Comparison of ENCODE assay signal across 8 cellular contexts in the genomic region with DNA sequence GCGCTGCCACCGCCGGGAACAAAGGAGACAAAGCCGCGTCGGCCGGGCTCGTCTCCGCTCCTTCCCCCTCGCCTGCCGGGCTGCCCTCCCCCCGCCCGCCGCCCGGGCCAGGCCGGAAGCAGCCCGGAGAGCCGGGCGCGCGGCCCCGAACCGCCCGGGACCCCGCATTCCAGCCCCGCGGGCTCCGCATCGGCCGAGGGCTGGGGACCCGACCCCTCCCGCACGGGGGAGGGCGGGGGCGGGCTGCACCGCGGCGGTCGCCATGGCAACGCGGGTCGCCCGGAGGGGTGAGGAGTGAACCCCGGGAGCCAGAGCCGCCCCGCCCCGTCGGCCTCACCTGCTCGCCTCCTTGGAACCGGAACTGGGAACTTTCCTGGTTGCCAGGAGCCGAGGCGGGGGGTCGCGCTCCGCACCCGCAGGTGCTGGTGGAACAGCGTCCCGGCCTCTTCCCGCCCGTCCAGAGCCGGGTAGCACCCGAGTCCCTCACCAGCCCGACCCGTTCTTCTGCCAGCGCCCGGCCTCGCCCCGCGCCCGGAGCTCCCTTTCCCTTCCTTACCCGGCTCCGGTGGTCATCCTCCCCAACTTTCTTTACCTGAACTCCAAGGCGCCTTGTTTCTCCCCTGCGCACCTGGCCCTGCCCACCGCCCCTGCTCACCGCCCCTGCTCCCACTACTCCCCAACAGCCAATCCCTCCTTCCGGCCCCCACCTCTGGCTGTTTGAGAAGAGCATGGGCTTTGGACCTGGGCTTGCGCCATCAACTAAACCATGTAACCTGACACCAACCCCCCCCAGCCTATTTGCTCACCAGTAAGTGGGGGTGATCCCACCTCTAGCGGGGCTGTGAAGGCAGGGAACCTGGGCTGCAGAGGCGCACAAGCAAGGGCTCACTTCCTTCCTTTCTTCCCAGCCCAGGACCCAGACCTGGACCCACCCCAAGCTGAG. TPM values are rescaled to one million over a fixed set of nuclear protein-coding genes. Genes with fewer than 3 reads are reported as not detected.
DNase-seq lines count a peak whose midpoint lies in the region; ATAC-seq and TF ChIP-seq lines count a peak whose summit lies in the region.

A gene with protein sequence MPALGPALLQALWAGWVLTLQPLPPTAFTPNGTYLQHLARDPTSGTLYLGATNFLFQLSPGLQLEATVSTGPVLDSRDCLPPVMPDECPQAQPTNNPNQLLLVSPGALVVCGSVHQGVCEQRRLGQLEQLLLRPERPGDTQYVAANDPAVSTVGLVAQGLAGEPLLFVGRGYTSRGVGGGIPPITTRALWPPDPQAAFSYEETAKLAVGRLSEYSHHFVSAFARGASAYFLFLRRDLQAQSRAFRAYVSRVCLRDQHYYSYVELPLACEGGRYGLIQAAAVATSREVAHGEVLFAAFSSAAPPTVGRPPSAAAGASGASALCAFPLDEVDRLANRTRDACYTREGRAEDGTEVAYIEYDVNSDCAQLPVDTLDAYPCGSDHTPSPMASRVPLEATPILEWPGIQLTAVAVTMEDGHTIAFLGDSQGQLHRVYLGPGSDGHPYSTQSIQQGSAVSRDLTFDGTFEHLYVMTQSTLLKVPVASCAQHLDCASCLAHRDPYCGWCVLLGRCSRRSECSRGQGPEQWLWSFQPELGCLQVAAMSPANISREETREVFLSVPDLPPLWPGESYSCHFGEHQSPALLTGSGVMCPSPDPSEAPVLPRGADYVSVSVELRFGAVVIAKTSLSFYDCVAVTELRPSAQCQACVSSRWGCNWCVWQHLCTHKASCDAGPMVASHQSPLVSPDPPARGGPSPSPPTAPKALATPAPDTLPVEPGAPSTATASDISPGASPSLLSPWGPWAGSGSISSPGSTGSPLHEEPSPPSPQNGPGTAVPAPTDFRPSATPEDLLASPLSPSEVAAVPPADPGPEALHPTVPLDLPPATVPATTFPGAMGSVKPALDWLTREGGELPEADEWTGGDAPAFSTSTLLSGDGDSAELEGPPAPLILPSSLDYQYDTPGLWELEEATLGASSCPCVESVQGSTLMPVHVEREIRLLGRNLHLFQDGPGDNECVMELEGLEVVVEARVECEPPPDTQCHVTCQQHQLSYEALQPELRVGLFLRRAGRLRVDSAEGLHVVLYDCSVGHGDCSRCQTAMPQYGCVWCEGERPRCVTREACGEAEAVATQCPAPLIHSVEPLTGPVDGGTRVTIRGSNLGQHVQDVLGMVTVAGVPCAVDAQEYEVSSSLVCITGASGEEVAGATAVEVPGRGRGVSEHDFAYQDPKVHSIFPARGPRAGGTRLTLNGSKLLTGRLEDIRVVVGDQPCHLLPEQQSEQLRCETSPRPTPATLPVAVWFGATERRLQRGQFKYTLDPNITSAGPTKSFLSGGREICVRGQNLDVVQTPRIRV (N-terminal part only) (minus strand): TSS at position 671 of the 943 bp plus-strand sequence. CDS start 5,475 bp downstream, outside the sequence.

- peak within 1 kb of the TSS; percentile 58 to 70 for H3K4me3 ChIP-seq in HCT116 (replicated peaks in 1 of 2; ENCODE audit: low read depth in 1 of 2, low read length in 2 of 2)

- H3K27ac ChIP-seq in C4-2B (peak within 1 kb of the TSS; percentile 88), HCT116 (ENCODE audit: low read depth, low read length) (peak within 1 kb of the TSS; percentile 81)

- BruUV-seq in HCT116 (replicated peaks; lab: Mats Ljungman, UMichigan), result no TSS peak

- peak within 1 kb of the TSS; percentile 77 for H3K9ac ChIP-seq in HCT116 (ENCODE audit: low read length)

- H3K4me1 ChIP-seq in HCT116 (ENCODE audit: control insufficient read depth in 1 of 2, insufficient read depth in 2 of 2, low read length in 2 of 2), result peaks cover 46 to 62% of the 10 kb centered on the region in 2 experiments

- peaks cover 5% of the 10 kb centered on the region; the same call in 1 of the 2 replicates for H3K79me2 ChIP-seq in HCT116 (ENCODE audit: insufficient read depth, low read length)

- H3K9me2 ChIP-seq in HCT116 (ENCODE audit: insufficient read depth), result no peaks in the 10 kb centered on the region

- intact Hi-C loops in HCT116 (cut with micrococcal nuclease), result no loop called here

- no peaks in the 10 kb centered on the region for H3K9me3 ChIP-seq in HCT116 (ENCODE audit: control insufficient read depth in 1 of 2, insufficient read depth in 1 of 2, low read depth in 1 of 2, low read length in 2 of 2)

- ATAC-seq in HCT116, result peak; percentile 58
- ATAC-seq in GM19328 (IDR thresholded peaks at IDR 0.05; ENCODE audit: unreplicated experiment), result no peak

- H3K4me2 ChIP-seq in HCT116 (ENCODE audit: low read length), result peak within 1 kb of the TSS; percentile 91

- DNase-seq in HCT116 (ENCODE audit: low read depth, low spot score), result no peak
- peak; percentile 64 for DNase-seq in NCI-H526 treated with DMSO at 0.1 percent for 48 hours (lab: John Stamatoyannopoulos, UW)
- DNase-seq in activated T-cell treated with anti-CD3 and anti-CD28 coated beads for 24 hours (ENCODE audit: low read depth), result peak; percentile 39
- peak; percentile 65 for DNase-seq in epidermal melanocyte (ENCODE audit: insufficient read length, low spot score)
- no peak for DNase-seq in mesenteric fat pad (ENCODE audit: low spot score)
- DNase-seq in stimulated activated CD8-positive, alpha-beta memory T cell treated with anti-CD3 and anti-CD28 coated beads, Interleukin-15, amount 100 ng/mL, for 48 hours (ENCODE audit: low read depth in 2 of 2), result peak; percentile 29 to 47

- TF ChIP-seq RAD21 in HCT116 (IDR thresholded peaks at IDR 0.05; ENCODE audit: low read depth), result no peak

- RAD21 ChIA-PET in HCT116 (lab: Charles Lee; ENCODE audit: low non-redundant PET in 1 of 2, low total read pairs in 2 of 2, uncharacterized antibody in 2 of 2, unreplicated experiment in 2 of 2), result no interaction called here

- H4K20me1 ChIP-seq in HCT116 (ENCODE audit: insufficient read depth), result no peaks in the 10 kb centered on the region

- POLR2A ChIA-PET in HCT116 (lab: Charles Lee), result interaction anchor here (1.8 kb wide), 1 partner anchor 10 kb away, joined by 5 read pairs; a partner anchor contains a TSS

- TF ChIP-seq CTCF in C4-2B (conservative IDR thresholded peaks at IDR 0.05) (no peak), HCT116 (IDR thresholded peaks at IDR 0.05 in 2 of 3, conservative IDR thresholded peaks at IDR 0.05 in 1 of 3; ENCODE audit: borderline replicate concordance in 1 of 3, insufficient read depth in 1 of 3, low read depth in 2 of 3, low read length in 2 of 3) (no peak)

- peak within 1 kb of the TSS; percentile 85 for H2AFZ ChIP-seq in HCT116 (ENCODE audit: low read depth, low read length, poor library complexity, severe bottlenecking)

- peaks cover 0 to 17% of the 10 kb centered on the region in 2 experiments; a peak in 1 of 4 replicates for H3K36me3 ChIP-seq in HCT116 (ENCODE audit: control insufficient read depth in 1 of 2, insufficient read depth in 2 of 2, low read length in 2 of 2)

- CTCF ChIA-PET in HCT116 (lab: Charles Lee), result interaction anchor here (2.7 to 3.3 kb wide), 2 partner anchors 10 to 29 kb away, joined by 8 to 15 read pairs; a partner anchor contains a TSS

- no peaks in the 10 kb centered on the region for H3K27me3 ChIP-seq in HCT116 (ENCODE audit: insufficient read depth, low read length)

- no peak for TF ChIP-seq POLR2A in HCT116 (IDR thresholded peaks at IDR 0.05; ENCODE audit: borderline replicate concordance, extremely low read depth, insufficient read depth, insufficient read length)

TF ChIP-seq in HCT116, 20 proteins besides CTCF, POLR2A, EP300 and RAD21:
- no peak for TF ChIP-seq CBX3 (IDR thresholded peaks at IDR 0.05; ENCODE audit: low read depth)
- no peak for TF ChIP-seq ZNF274 (IDR thresholded peaks at IDR 0.05; ENCODE audit: low read depth, low read length)
- no peak for TF ChIP-seq SP1 (IDR thresholded peaks at IDR 0.05; ENCODE audit: low read depth)
- no peak for TF ChIP-seq CEBPB (IDR thresholded peaks at IDR 0.05; ENCODE audit: low read depth)
- no peak for TF ChIP-seq EGR1 (IDR thresholded peaks at IDR 0.05; ENCODE audit: low read depth)
- peak; percentile 24; the same call in 1 of the 2 replicates for TF ChIP-seq POLR2AphosphoS5 (IDR thresholded peaks at IDR 0.05; ENCODE audit: low read depth, low read length)
- no peak for TF ChIP-seq SIN3A (IDR thresholded peaks at IDR 0.05; ENCODE audit: low read depth)
- peak; percentile 64 for TF ChIP-seq TCF7L2 (IDR thresholded peaks at IDR 0.05; ENCODE audit: borderline replicate concordance, extremely low read depth, insufficient read depth, insufficient read length)
- TF ChIP-seq, protein P1, sequence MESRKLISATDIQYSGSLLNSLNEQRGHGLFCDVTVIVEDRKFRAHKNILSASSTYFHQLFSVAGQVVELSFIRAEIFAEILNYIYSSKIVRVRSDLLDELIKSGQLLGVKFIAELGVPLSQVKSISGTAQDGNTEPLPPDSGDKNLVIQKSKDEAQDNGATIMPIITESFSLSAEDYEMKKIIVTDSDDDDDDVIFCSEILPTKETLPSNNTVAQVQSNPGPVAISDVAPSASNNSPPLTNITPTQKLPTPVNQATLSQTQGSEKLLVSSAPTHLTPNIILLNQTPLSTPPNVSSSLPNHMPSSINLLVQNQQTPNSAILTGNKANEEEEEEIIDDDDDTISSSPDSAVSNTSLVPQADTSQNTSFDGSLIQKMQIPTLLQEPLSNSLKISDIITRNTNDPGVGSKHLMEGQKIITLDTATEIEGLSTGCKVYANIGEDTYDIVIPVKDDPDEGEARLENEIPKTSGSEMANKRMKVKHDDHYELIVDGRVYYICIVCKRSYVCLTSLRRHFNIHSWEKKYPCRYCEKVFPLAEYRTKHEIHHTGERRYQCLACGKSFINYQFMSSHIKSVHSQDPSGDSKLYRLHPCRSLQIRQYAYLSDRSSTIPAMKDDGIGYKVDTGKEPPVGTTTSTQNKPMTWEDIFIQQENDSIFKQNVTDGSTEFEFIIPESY (IDR thresholded peaks at IDR 0.05; ENCODE audit: extremely low read depth, insufficient replicate concordance, low read length), result no peak
- no peak for TF ChIP-seq EZH2phosphoT487 (IDR thresholded peaks at IDR 0.05; ENCODE audit: borderline replicate concordance)
- TF ChIP-seq ZFX (IDR thresholded peaks at IDR 0.05), result peak; percentile 55; the same call in 1 of the 2 replicates
TF ChIP-seq in HCT116: peak in this region for 3.

RNA-seq across cellular contexts. Expression of the gene that starts here (rescaled TPM):
- total RNA-seq in HCT116 (2021; ENCODE audit: unreplicated experiment), result 35.6 TPM
- polyA plus RNA-seq in HCT116 (2012), result 29.6 and 32.1 TPM in 2 replicates
- total RNA-seq in mesenteric fat pad, result 40.0 TPM

Comparison
In these comparisons a context has a peak if more than half of its experiments do, and no peak if none do; other contexts are left out.
1. DNase-seq: peak in NCI-H526 treated with DMSO at 0.1 percent for 48 hours (single experiment), activated T-cell treated with anti-CD3 and anti-CD28 coated beads for 24 hours (single experiment), epidermal melanocyte (single experiment) and stimulated activated CD8-positive, alpha-beta memory T cell treated with anti-CD3 and anti-CD28 coated beads, Interleukin-15, amount 100 ng/mL, for 48 hours (2 of 2); none in HCT116 (single experiment) and mesenteric fat pad (single experiment).